In the genomic region with DNA sequence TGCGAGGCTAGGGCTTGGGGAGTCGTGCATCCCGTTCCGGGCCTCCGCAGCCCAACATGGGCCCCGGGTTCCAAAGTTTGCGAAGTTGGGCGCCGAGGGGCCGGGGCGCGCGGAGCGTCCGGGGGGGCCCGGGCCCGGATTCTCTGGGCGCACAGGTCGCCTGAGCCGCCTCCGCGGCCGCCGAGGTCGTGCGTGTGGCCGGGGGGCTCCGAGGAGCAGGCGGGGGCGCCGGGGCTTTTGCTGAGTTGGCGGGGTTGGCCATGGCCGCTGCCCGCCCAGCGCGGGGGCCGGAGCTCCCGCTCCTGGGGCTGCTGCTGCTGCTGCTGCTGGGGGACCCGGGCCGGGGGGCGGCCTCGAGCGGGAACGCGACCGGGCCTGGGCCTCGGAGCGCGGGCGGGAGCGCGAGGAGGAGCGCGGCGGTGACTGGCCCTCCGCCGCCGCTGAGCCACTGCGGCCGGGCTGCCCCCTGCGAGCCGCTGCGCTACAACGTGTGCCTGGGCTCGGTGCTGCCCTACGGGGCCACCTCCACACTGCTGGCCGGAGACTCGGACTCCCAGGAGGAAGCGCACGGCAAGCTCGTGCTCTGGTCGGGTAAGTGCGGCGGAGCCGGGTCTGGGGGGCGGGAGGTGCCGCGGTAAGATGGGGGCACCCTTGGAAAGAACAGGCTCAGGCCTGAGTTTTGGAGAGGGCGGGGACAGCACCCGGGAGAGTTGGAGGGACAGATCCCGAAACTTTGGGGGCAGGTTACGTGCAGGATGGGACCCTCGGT, we compare ENCODE assay signal across 8 cellular contexts. TPM values are rescaled to one million over a fixed set of nuclear protein-coding genes. Genes with fewer than 3 reads are reported as not detected.
A peak's percentile ranks its signal among the peaks of the same experiment; 100 is the strongest.
DNase-seq lines count a peak whose midpoint lies in the region; ATAC-seq, FAIRE-seq and TF ChIP-seq lines count a peak whose summit lies in the region.

No MANE protein-coding gene starts in this region.

- peak overlapping the region; percentile 78 for H4K8ac ChIP-seq in trophoblast cell (ENCODE audit: low read depth, low read length)

- H3K14ac ChIP-seq in trophoblast cell (ENCODE audit: low read length): peak overlapping the region; percentile 50

- peak overlapping the region in 3 of 4 donors; percentile 46 to 75 (median 72) for H3K27ac ChIP-seq in gastroesophageal sphincter
- peak overlapping the region; percentile 14 for H3K27ac ChIP-seq in trophoblast cell (ENCODE audit: low read depth, low read length)

- H3K27me3 ChIP-seq in gastroesophageal sphincter (no peaks in the 10 kb centered on the region), trophoblast cell (ENCODE audit: insufficient read depth, low read length) (no peaks in the 10 kb centered on the region)

- peak overlapping the region; percentile 51 for H2AFZ ChIP-seq in trophoblast cell (ENCODE audit: insufficient read depth, low read length, poor library complexity)

- no peak overlapping the region for H2BK12ac ChIP-seq in trophoblast cell (ENCODE audit: low read length)

- H3K4me3 ChIP-seq in gastroesophageal sphincter (peak overlapping the region; percentile 71 to 94), trophoblast cell (ENCODE audit: low read depth, low read length) (peak overlapping the region; percentile 85)

- FAIRE-seq in HTR-8/SVneo (lab: Jason Lieb, UNC): no peak

- TF ChIP-seq POLR2A in gastroesophageal sphincter (IDR thresholded peaks at IDR 0.05): no peak

- H3K9ac ChIP-seq in trophoblast cell (ENCODE audit: low read length): peak overlapping the region; percentile 89

- no peaks in the 10 kb centered on the region for H3K9me3 ChIP-seq in gastroesophageal sphincter
- no peaks in the 10 kb centered on the region for H3K9me3 ChIP-seq in trophoblast cell (ENCODE audit: insufficient read depth, low read depth, low read length)

- no peaks in the 10 kb centered on the region for H3K36me3 ChIP-seq in gastroesophageal sphincter
- H3K36me3 ChIP-seq in trophoblast cell (ENCODE audit: control insufficient read depth in 1 of 2, insufficient read depth in 2 of 2, low read length in 2 of 2): no peaks in the 10 kb centered on the region

- no peaks in the 10 kb centered on the region for H3K36me3 Mint-ChIP-seq in T-helper 1 cell treated with Interleukin-12 subunit alpha and Interleukin-12 subunit beta and Interleukin-4 antibody, amounts not matched to agents 30 μg/mL and 1 μg/mL, for 36 hours (ENCODE audit: low read depth)

- TF ChIP-seq CTCF in gastroesophageal sphincter (IDR thresholded peaks at IDR 0.05): no peak

- no peaks in the 10 kb centered on the region for H3K9me3 Mint-ChIP-seq in T-helper 1 cell treated with Interleukin-12 subunit alpha and Interleukin-12 subunit beta and Interleukin-4 antibody, amounts not matched to agents 30 μg/mL and 1 μg/mL, for 36 hours

- H3K4me1 Mint-ChIP-seq in T-helper 1 cell treated with Interleukin-12 subunit alpha and Interleukin-12 subunit beta and Interleukin-4 antibody, amounts not matched to agents 30 μg/mL and 1 μg/mL, for 36 hours (ENCODE audit: low read depth): peaks cover 3% of the 10 kb centered on the region

- 0 to 2% methylated on average over 3 to 5 of the region's 83 CpGs for WGBS in gastroesophageal sphincter (ENCODE audit: low coverage in 1 of 2), 2 donors
- WGBS in trophoblast cell (ENCODE audit: extremely low coverage, insufficient coverage, insufficient read length): no CpG with 5 or more reads among the region's 83 CpGs

- H4K91ac ChIP-seq in trophoblast cell (ENCODE audit: low read depth, low read length): peak overlapping the region; percentile 80

- H3K79me1 ChIP-seq in trophoblast cell (ENCODE audit: low read length): peaks cover 10% of the 10 kb centered on the region

- no peak for TF ChIP-seq EP300 in gastroesophageal sphincter (IDR thresholded peaks at IDR 0.05)

- DNase-seq in T-helper 1 cell (no peak), trophoblast cell (peak in 1 of 2 donors; percentile 23), SW 1271 (lab: John Stamatoyannopoulos, UW) (no peak), HTR-8/SVneo (ENCODE audit: insufficient read length, low spot score) (no peak)
- no peak for DNase-seq in activated effector memory CD4-positive, alpha-beta T cell treated with Interleukin-2 at 50 U/mL for 16 hours

- H3K4me2 ChIP-seq in trophoblast cell (ENCODE audit: low read length): peak overlapping the region; percentile 90

- H3K4me3 Mint-ChIP-seq in T-helper 1 cell treated with Interleukin-12 subunit alpha and Interleukin-12 subunit beta and Interleukin-4 antibody, amounts not matched to agents 30 μg/mL and 1 μg/mL, for 36 hours: peak overlapping the region; percentile 20

- peaks cover 12% of the 10 kb centered on the region for H3K79me2 ChIP-seq in trophoblast cell (ENCODE audit: control insufficient read depth, insufficient read depth, low read length, poor library complexity)

- no peak overlapping the region for H3K23ac ChIP-seq in trophoblast cell (ENCODE audit: low read length)

- H2AK5ac ChIP-seq in trophoblast cell (ENCODE audit: low read length): no peak overlapping the region

- peak overlapping the region; percentile 52 for H3K4ac ChIP-seq in trophoblast cell (ENCODE audit: low read depth, low read length)

- H3K27me3 Mint-ChIP-seq in T-helper 1 cell treated with Interleukin-12 subunit alpha and Interleukin-12 subunit beta and Interleukin-4 antibody, amounts not matched to agents 30 μg/mL and 1 μg/mL, for 36 hours (ENCODE audit: low read depth): peaks cover 73% of the 10 kb centered on the region

- peaks cover 0 to 40% (median 9%) of the 10 kb centered on the region in 3 donors for H3K4me1 ChIP-seq in gastroesophageal sphincter
- peaks cover 10 to 11% of the 10 kb centered on the region in 2 experiments for H3K4me1 ChIP-seq in trophoblast cell (ENCODE audit: control insufficient read depth in 1 of 2, insufficient read depth in 2 of 2, low read length in 2 of 2)

- peak overlapping the region; percentile 34 for H3K18ac ChIP-seq in trophoblast cell (ENCODE audit: low read length)

- H4K12ac ChIP-seq in trophoblast cell (ENCODE audit: low read depth, low read length): peak overlapping the region; percentile 79

- H3K27ac Mint-ChIP-seq in T-helper 1 cell treated with Interleukin-12 subunit alpha and Interleukin-12 subunit beta and Interleukin-4 antibody, amounts not matched to agents 30 μg/mL and 1 μg/mL, for 36 hours: no peak overlapping the region

- H2BK5ac ChIP-seq in trophoblast cell (ENCODE audit: low read depth, low read length, poor library complexity): peak overlapping the region; percentile 26

- peak overlapping the region; percentile 10 for H2BK120ac ChIP-seq in trophoblast cell (ENCODE audit: insufficient read depth, low read length, poor library complexity)

- ATAC-seq in SK-N-SH treated with all-trans-retinoic acid at 6 μM for 48 hours: peak; percentile 67
- peak; percentile 68 for ATAC-seq in gastroesophageal sphincter

TF ChIP-seq in SK-N-SH treated with all-trans-retinoic acid at 6 μM for 48 hours, 23 proteins besides CTCF, POLR2A, EP300 and RAD21:
- TF ChIP-seq, protein P1, sequence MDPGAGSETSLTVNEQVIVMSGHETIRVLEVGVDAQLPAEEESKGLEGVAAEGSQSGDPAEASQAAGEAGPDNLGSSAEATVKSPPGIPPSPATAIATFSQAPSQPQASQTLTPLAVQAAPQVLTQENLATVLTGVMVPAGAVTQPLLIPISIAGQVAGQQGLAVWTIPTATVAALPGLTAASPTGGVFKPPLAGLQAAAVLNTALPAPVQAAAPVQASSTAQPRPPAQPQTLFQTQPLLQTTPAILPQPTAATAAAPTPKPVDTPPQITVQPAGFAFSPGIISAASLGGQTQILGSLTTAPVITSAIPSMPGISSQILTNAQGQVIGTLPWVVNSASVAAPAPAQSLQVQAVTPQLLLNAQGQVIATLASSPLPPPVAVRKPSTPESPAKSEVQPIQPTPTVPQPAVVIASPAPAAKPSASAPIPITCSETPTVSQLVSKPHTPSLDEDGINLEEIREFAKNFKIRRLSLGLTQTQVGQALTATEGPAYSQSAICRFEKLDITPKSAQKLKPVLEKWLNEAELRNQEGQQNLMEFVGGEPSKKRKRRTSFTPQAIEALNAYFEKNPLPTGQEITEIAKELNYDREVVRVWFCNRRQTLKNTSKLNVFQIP (CRISPR knock-in tag; IDR thresholded peaks at IDR 0.05; ENCODE audit: borderline replicate concordance, low read depth): no peak
- TF ChIP-seq OSR1 (CRISPR knock-in tag; IDR thresholded peaks at IDR 0.05) (no peak), RARB (CRISPR knock-in tag; IDR thresholded peaks at IDR 0.05) (no peak), BACH2 (CRISPR knock-in tag; IDR thresholded peaks at IDR 0.05; ENCODE audit: borderline replicate concordance) (no peak)

RNA-seq across cellular contexts. Expression of gene SMO, which starts 0.6 kb away (rescaled TPM):
- 10 to 100 TPM in 3 of 4 donors, 1 to 10 TPM in 1; 10.0 to 20.1 (median 13.4) TPM for total RNA-seq in gastroesophageal sphincter
- 18.5 and 18.9 TPM in 2 replicates for polyA plus RNA-seq in trophoblast cell (2013)

RNA-seq across cellular contexts. Expression of gene AHCYL2, which starts 35.8 kb away (rescaled TPM):
- 10 to 100 TPM in 3 of 4 donors, 1 to 10 TPM in 1; 8.7 to 17.3 (median 14.2) TPM for total RNA-seq in gastroesophageal sphincter
- polyA plus RNA-seq in trophoblast cell (2013): 5.2 and 5.3 TPM in 2 replicates

RNA-seq across cellular contexts. Expression of gene TSPAN33, which starts 44.6 kb away (rescaled TPM):
- total RNA-seq in gastroesophageal sphincter: 10 to 100 TPM in 2 of 4 donors, 1 to 10 TPM in 2; 1.9 to 15.5 (median 9.9) TPM
- polyA plus RNA-seq in trophoblast cell (2013): 2.3 and 2.6 TPM in 2 replicates
